Comparison of ENCODE assay signal across 1 cellular context in genomic region chr13:47831265-47831664, GRCh38.
TF ChIP-seq lines count a peak whose summit lies in the region.

No MANE protein-coding gene starts in this region.

TF ChIP-seq in GM23338, 12 proteins besides CTCF, POLR2A, EP300 and RAD21:
- TF ChIP-seq ZNF462 (CRISPR knock-in tag; IDR thresholded peaks at IDR 0.05) (no peak), REST (IDR thresholded peaks at IDR 0.05; ENCODE audit: unreplicated experiment) (no peak), STAT1 (IDR thresholded peaks at IDR 0.05; ENCODE audit: unreplicated experiment) (no peak), ETS1 (IDR thresholded peaks at IDR 0.05) (no peak), NANOG (IDR thresholded peaks at IDR 0.05; ENCODE audit: borderline replicate concordance) (no peak), JUNB (IDR thresholded peaks at IDR 0.05; ENCODE audit: unreplicated experiment) (no peak), ZNF331 (CRISPR knock-in tag; IDR thresholded peaks at IDR 0.05; ENCODE audit: low read depth) (no peak), EZH2phosphoT487 (IDR thresholded peaks at IDR 0.05; ENCODE audit: unreplicated experiment) (no peak), ZNF114 (CRISPR knock-in tag; IDR thresholded peaks at IDR 0.05) (no peak), CREB1 (CRISPR knock-in tag; IDR thresholded peaks at IDR 0.05; ENCODE audit: low read depth) (no peak), EZH2 (IDR thresholded peaks at IDR 0.05; ENCODE audit: low read depth, unreplicated experiment) (no peak), POLR2AphosphoS5 (IDR thresholded peaks at IDR 0.05; ENCODE audit: low read depth) (no peak)
TF ChIP-seq in GM23338: peak in this region for 0.
